ENCODE assay signal across 1 cellular context in genomic region chr6:31954511-31954910, GRCh38.
TF ChIP-seq lines count a peak whose summit lies in the region.

No MANE protein-coding gene starts in this region.

TF ChIP-seq in HepG2, 621 proteins besides CTCF, POLR2A, EP300 and RAD21:
- TF ChIP-seq AGO2 (optimal IDR thresholded peaks at IDR 0.05; ENCODE audit: low read depth, low read length) (peak; percentile 87), ZNF10 (CRISPR knock-in tag; IDR thresholded peaks at IDR 0.05; ENCODE audit: borderline replicate concordance, low read depth) (no peak), RBFOX2 (IDR thresholded peaks at IDR 0.05; ENCODE audit: low read depth, low read length) (peak; percentile 60; the same call in 1 of the 2 replicates)
TF ChIP-seq in HepG2: peak in this region for 2.
